ENCODE assay signal across 8 cellular contexts in the genomic region with DNA sequence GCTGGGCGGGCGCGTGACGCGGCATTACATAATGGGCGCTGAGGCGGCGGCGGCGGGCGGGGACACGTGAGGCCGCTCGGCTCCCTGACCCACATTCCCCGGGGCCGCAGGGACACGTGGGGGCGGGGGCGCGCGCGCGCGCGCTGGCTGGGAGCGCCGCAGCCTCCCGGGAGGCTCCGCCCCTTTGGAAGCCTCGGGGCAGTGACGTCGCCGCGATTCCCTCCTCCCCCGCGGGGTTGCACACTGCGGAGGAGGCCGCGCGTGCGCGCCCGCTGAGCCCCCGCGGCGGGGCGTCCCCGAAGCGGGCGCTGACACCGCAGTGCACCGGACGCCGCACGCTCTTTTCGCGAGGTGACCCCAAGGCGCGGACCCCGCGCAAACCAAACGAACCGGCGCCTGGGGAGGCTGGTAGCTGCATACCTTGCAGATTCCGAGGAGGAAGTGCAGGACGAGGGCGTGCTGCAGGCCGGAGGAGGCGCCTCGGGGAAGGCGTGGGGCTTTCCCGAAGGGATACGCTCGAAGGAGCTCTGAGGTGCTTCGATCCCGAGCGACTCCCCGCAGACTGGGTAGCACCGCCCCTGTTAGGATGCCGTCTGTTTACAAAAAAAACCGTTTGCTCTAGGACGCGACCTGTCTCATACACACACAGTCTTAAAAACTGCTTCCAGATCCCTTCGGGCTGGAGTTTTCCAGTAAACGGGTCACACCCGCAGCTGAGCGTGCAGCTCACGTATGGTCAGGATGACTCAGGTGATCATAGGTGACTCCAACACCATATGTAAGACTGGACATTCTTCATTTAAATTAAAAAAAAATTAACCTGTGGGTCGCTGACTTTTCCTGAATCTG. TPM values are rescaled to one million over a fixed set of nuclear protein-coding genes. Genes with fewer than 3 reads are reported as not detected.
DNase-seq lines count a peak whose midpoint lies in the region; ATAC-seq and TF ChIP-seq lines count a peak whose summit lies in the region.

No MANE protein-coding gene starts in this region.

- peak; percentile 80 for ATAC-seq in HG02870 (IDR thresholded peaks at IDR 0.05; ENCODE audit: unreplicated experiment)
- peak; percentile 94 for ATAC-seq in left cardiac atrium
- peak; percentile 96 for ATAC-seq in upper lobe of right lung

- intact Hi-C loops in left cardiac atrium (cut with DNase I) = loop anchor here in 1 of 2 donors (2.0 kb wide), 1 partner anchor 29 kb away; a partner anchor contains a TSS
- intact Hi-C loops in upper lobe of right lung (cut with DNase I) = no loop called here

- peaks cover 30% of the 10 kb centered on the region for H3K4me1 Mint-ChIP-seq in progenitor cell of endocrine pancreas (ENCODE audit: low read depth)

- H3K36me3 Mint-ChIP-seq in progenitor cell of endocrine pancreas (ENCODE audit: insufficient read depth) = peaks cover 2% of the 10 kb centered on the region

- H3K4me3 ChIP-seq in upper lobe of right lung = peak overlapping the region; percentile 91

- peak overlapping the region; percentile 99 for H3K27ac Mint-ChIP-seq in progenitor cell of endocrine pancreas

- DNase-seq in NCI-H1436 treated with DMSO at 0.1 percent for 48 hours (lab: John Stamatoyannopoulos, UW) = peak; percentile 67
- DNase-seq in T follicular helper cell (ENCODE audit: low read depth) = peak; percentile 97
- peak; percentile 88 for DNase-seq in amniotic epithelial cell (ENCODE audit: low read depth)
- peak; percentile 98 for DNase-seq in left cardiac atrium
- peak; percentile 97 for DNase-seq in progenitor cell of endocrine pancreas (ENCODE audit: low spot score, unreplicated experiment)
- peak; percentile 99 for DNase-seq in upper lobe of right lung

- peak overlapping the region; percentile 93 for H3K27ac ChIP-seq in upper lobe of right lung

- H3K9me3 Mint-ChIP-seq in progenitor cell of endocrine pancreas (ENCODE audit: low read depth) = no peaks in the 10 kb centered on the region

- no peaks in the 10 kb centered on the region for H3K27me3 ChIP-seq in upper lobe of right lung

- no peaks in the 10 kb centered on the region for H3K27me3 Mint-ChIP-seq in progenitor cell of endocrine pancreas

- H3K4me3 Mint-ChIP-seq in progenitor cell of endocrine pancreas (ENCODE audit: low read depth) = peak overlapping the region; percentile 93

- peaks cover 49% of the 10 kb centered on the region for H3K4me1 ChIP-seq in upper lobe of right lung

- TF ChIP-seq CTCF in progenitor cell of endocrine pancreas (IDR thresholded peaks at IDR 0.05; ENCODE audit: unreplicated experiment) (no peak), upper lobe of right lung (IDR thresholded peaks at IDR 0.05) (no peak)

- H3K36me3 ChIP-seq in upper lobe of right lung = no peaks in the 10 kb centered on the region

- peak; percentile 57 for TF ChIP-seq POLR2A in GM15510 (IDR thresholded peaks at IDR 0.05; ENCODE audit: borderline replicate concordance, extremely low read depth, insufficient read length)

- H3K9me3 ChIP-seq in upper lobe of right lung = no peaks in the 10 kb centered on the region

RNA-seq across cellular contexts. Expression of a gene that starts 1.0 kb away (rescaled TPM):
- total RNA-seq in left cardiac atrium = 10 to 100 TPM; 23.8 to 46.8 TPM
- 14.9 TPM in 2 replicates for total RNA-seq in progenitor cell of endocrine pancreas
- total RNA-seq in upper lobe of right lung = 62.1 TPM

RNA-seq across cellular contexts. Expression of a gene that starts 29.2 kb away (rescaled TPM):
- total RNA-seq in left cardiac atrium (1,000 to 10,000 TPM; 1,012 to 1,091 TPM), progenitor cell of endocrine pancreas (1,859 and 1,922 TPM in 2 replicates), upper lobe of right lung (1,404 TPM)

RNA-seq across cellular contexts. Expression of a gene that starts 29.3 kb away (rescaled TPM):
- total RNA-seq in left cardiac atrium = 10 to 100 TPM; 12.9 to 15.4 TPM
- total RNA-seq in progenitor cell of endocrine pancreas = 8.5 and 9.5 TPM in 2 replicates
- 8.4 TPM for total RNA-seq in upper lobe of right lung

Comparison
In these comparisons a context has a peak if more than half of its experiments do, and no peak if none do; other contexts are left out.
1. Peak in every context shown above with its lines: DNase-seq, ATAC-seq, H3K4me3 ChIP-seq and H3K27ac ChIP-seq.